In genomic region chr3:150626148-150626930, GRCh38 we compare ENCODE assay signal across 16 cellular contexts.
"Had no signal": no experiment of that assay in that cellular context is flagged by ENCODE, and none has a peak within 500 bp of the region (broad histone marks: within the 10 kb centered on the region; RNA-seq: fewer than 3 reads in every experiment).

No MANE protein-coding gene starts in this region.

- H3K4me3 ChIP-seq: cardiac muscle cell, lung, prostate gland, right atrium auricular region, stomach, thoracic aorta, upper lobe of left lung had no signal

- H3K9me3 ChIP-seq: prostate gland, right atrium auricular region, stomach, thoracic aorta, upper lobe of left lung had no signal

- ATAC-seq: activated naive CD4-positive, alpha-beta T cell treated with anti-CD3 and anti-CD28 coated beads, Interleukin-2, amount 50 U/mL, for 72 hours; effector memory CD8-positive, alpha-beta T cell; foreskin keratinocyte had no signal

- H3K27me3 Mint-ChIP-seq: effector memory CD8-positive, alpha-beta T cell had no signal

- H3K27ac ChIP-seq: cardiac muscle cell, epithelial cell of prostate, foreskin keratinocyte, prostate gland, right atrium auricular region, stomach, thoracic aorta, upper lobe of left lung had no signal

- DNase-seq: activated CD4-positive, alpha-beta T cell treated with anti-CD3 and anti-CD28 coated beads for 48 hours; activated CD8-positive, alpha-beta memory T cell treated with anti-CD3 and anti-CD28 coated beads for 24 hours; amygdala; effector memory CD8-positive, alpha-beta T cell; foreskin keratinocyte; stimulated activated CD4-positive, alpha-beta T cell treated with anti-CD3 and anti-CD28 coated beads, Interleukin-2, amount 100 ng/mL, for 24 hours; stomach; SW 1271; upper lobe of left lung had no signal

- H3K27ac Mint-ChIP-seq: activated naive CD4-positive, alpha-beta T cell treated with anti-CD3 and anti-CD28 coated beads, Interleukin-2, amount 50 U/mL, for 72 hours had no signal

- H3K4me1 ChIP-seq: foreskin keratinocyte, prostate gland, right atrium auricular region had no signal

- H3K27me3 ChIP-seq: cardiac muscle cell, foreskin keratinocyte, right atrium auricular region, stomach, upper lobe of left lung had no signal

- H3K9me3 Mint-ChIP-seq: activated naive CD4-positive, alpha-beta T cell treated with anti-CD3 and anti-CD28 coated beads, Interleukin-2, amount 50 U/mL, for 72 hours; effector memory CD8-positive, alpha-beta T cell had no signal

- H3K4me3 Mint-ChIP-seq: effector memory CD8-positive, alpha-beta T cell had no signal
